In genomic region chr1:64242895-64243756, GRCh38 we compare ENCODE assay signal across 8 cellular contexts. TPM values are rescaled to one million over a fixed set of nuclear protein-coding genes. Genes with fewer than 3 reads are reported as not detected.
DNase-seq lines count a peak whose midpoint lies in the region; ATAC-seq and TF ChIP-seq lines count a peak whose summit lies in the region.

No MANE protein-coding gene starts in this region.

- H3K36me3 ChIP-seq in mesodermal cell (ENCODE audit: control insufficient read depth, insufficient read depth, low read length) = no peaks in the 10 kb centered on the region

- peak; percentile 42 for DNase-seq in COLO829 (ENCODE audit: low spot score)
- peak; percentile 61 for DNase-seq in HCEC 1CT
- DNase-seq in NOMO-1 treated with DMSO at 0.1 percent for 48 hours (lab: John Stamatoyannopoulos, UW; ENCODE audit: unreplicated experiment) = peak; percentile 42
- DNase-seq in chondrocyte (ENCODE audit: low spot score) = no peak
- DNase-seq in activated CD4-positive, alpha-beta memory T cell treated with anti-CD3 and anti-CD28 coated beads, Interleukin-2, amount 10 ng/mL, durations not matched to agents 7 days and 5 days = no peak

- H3K4me1 Mint-ChIP-seq in chondrocyte (ENCODE audit: low read depth) = peaks cover 49% of the 10 kb centered on the region
- peaks cover 13% of the 10 kb centered on the region for H3K4me1 Mint-ChIP-seq in activated CD4-positive, alpha-beta memory T cell treated with anti-CD3 and anti-CD28 coated beads, Interleukin-2, amount 10 ng/mL, durations not matched to agents 7 days and 5 days

- CTCF ChIA-PET in activated CD4-positive, alpha-beta memory T cell treated with anti-CD3 and anti-CD28 coated beads, Interleukin-2, amount 10 ng/mL, durations not matched to agents 7 days and 5 days (lab: Charles Lee) = interaction anchor here (0.8 to 2.5 kb wide), 3 partner anchors 8 to 551 kb away, joined by 3 to 8 read pairs (median 4); no protein-coding TSS in a partner anchor

- H3K36me3 Mint-ChIP-seq in chondrocyte (ENCODE audit: low read depth) = no peaks in the 10 kb centered on the region
- no peaks in the 10 kb centered on the region for H3K36me3 Mint-ChIP-seq in activated CD4-positive, alpha-beta memory T cell treated with anti-CD3 and anti-CD28 coated beads, Interleukin-2, amount 10 ng/mL, durations not matched to agents 7 days and 5 days (ENCODE audit: low read depth)

- peaks cover 11% of the 10 kb centered on the region for H3K4me1 ChIP-seq in mesodermal cell (ENCODE audit: control insufficient read depth, insufficient read depth, low read length, poor library complexity, severe bottlenecking)

- WGBS in mesodermal cell (ENCODE audit: insufficient coverage in 2 of 2), 2 experiments = no CpG with 5 or more reads among the region's 6 CpGs

- POLR2A ChIA-PET in activated CD4-positive, alpha-beta memory T cell treated with anti-CD3 and anti-CD28 coated beads, Interleukin-2, amount 10 ng/mL, durations not matched to agents 7 days and 5 days (lab: Charles Lee) = no interaction called here

- no peak overlapping the region for H3K4me3 Mint-ChIP-seq in chondrocyte (ENCODE audit: unreplicated experiment)
- no peak overlapping the region for H3K4me3 Mint-ChIP-seq in activated CD4-positive, alpha-beta memory T cell treated with anti-CD3 and anti-CD28 coated beads, Interleukin-2, amount 10 ng/mL, durations not matched to agents 7 days and 5 days

- no peaks in the 10 kb centered on the region for H3K27me3 Mint-ChIP-seq in chondrocyte (ENCODE audit: low read depth)
- peaks cover 16% of the 10 kb centered on the region for H3K27me3 Mint-ChIP-seq in activated CD4-positive, alpha-beta memory T cell treated with anti-CD3 and anti-CD28 coated beads, Interleukin-2, amount 10 ng/mL, durations not matched to agents 7 days and 5 days

- peak; percentile 96 for TF ChIP-seq CTCF in chondrocyte (IDR thresholded peaks at IDR 0.05)

- H3K4me3 ChIP-seq in mesodermal cell (ENCODE audit: extremely low read depth, insufficient read depth, low read length, poor library complexity, severe bottlenecking) = no peak overlapping the region

- H3K9me3 Mint-ChIP-seq in chondrocyte (ENCODE audit: low read depth) = no peaks in the 10 kb centered on the region
- no peaks in the 10 kb centered on the region for H3K9me3 Mint-ChIP-seq in activated CD4-positive, alpha-beta memory T cell treated with anti-CD3 and anti-CD28 coated beads, Interleukin-2, amount 10 ng/mL, durations not matched to agents 7 days and 5 days

- peak overlapping the region; percentile 6 for H3K27ac Mint-ChIP-seq in chondrocyte (ENCODE audit: unreplicated experiment)
- H3K27ac Mint-ChIP-seq in activated CD4-positive, alpha-beta memory T cell treated with anti-CD3 and anti-CD28 coated beads, Interleukin-2, amount 10 ng/mL, durations not matched to agents 7 days and 5 days = no peak overlapping the region

- ATAC-seq in GM18868 (IDR thresholded peaks at IDR 0.05; ENCODE audit: unreplicated experiment) (no peak), GM19023 (IDR thresholded peaks at IDR 0.05; ENCODE audit: unreplicated experiment) (no peak)

- H3K9me3 ChIP-seq in mesodermal cell (ENCODE audit: control insufficient read depth, low read length) = no peaks in the 10 kb centered on the region

- H3K27ac ChIP-seq in mesodermal cell (ENCODE audit: low read depth, low read length, severe bottlenecking) = peak overlapping the region; percentile 13

RNA-seq across cellular contexts. Expression of gene UBE2U, which starts 39.7 kb away (rescaled TPM):
- 0.27 TPM in 1 of 3 replicates, not detected in the others for total RNA-seq in chondrocyte
- polyA plus RNA-seq in mesodermal cell (2013, experiment 1 of 2) = not detected
- not detected for polyA plus RNA-seq in mesodermal cell (2013, experiment 2 of 2)
- not detected for total RNA-seq in activated CD4-positive, alpha-beta memory T cell treated with anti-CD3 and anti-CD28 coated beads, Interleukin-2, amount 10 ng/mL, durations not matched to agents 7 days and 5 days

Comparison
In these comparisons a context has a peak if more than half of its experiments do, and no peak if none do; other contexts are left out.
1. DNase-seq: peak in COLO829 (single experiment), HCEC 1CT (single experiment) and NOMO-1 treated with DMSO at 0.1 percent for 48 hours (single experiment); none in chondrocyte (single experiment) and activated CD4-positive, alpha-beta memory T cell treated with anti-CD3 and anti-CD28 coated beads, Interleukin-2, amount 10 ng/mL, durations not matched to agents 7 days and 5 days (single experiment).